9 cellular contexts compared by ENCODE assay signal in genomic region chr12:57489157-57489641, GRCh38. TPM values are rescaled to one million over a fixed set of nuclear protein-coding genes. Genes with fewer than 3 reads are reported as not detected.
A peak's percentile ranks its signal among the peaks of the same experiment; 100 is the strongest.
DNase-seq lines count a peak whose midpoint lies in the region; ATAC-seq and TF ChIP-seq lines count a peak whose summit lies in the region.
"Had no signal": no experiment of that assay in that cellular context is flagged by ENCODE, and none has a peak within 500 bp of the region (broad histone marks: within the 10 kb centered on the region; RNA-seq: fewer than 3 reads in every experiment).

No MANE protein-coding gene starts in this region.

- H3K27me3 ChIP-seq in left ventricle myocardium inferior (ENCODE audit: low read depth) (no peaks in the 10 kb centered on the region), adipocyte (replicated peaks; ENCODE audit: control insufficient read depth, insufficient read depth, low read length) (no peaks in the 10 kb centered on the region)

- no peak for TF ChIP-seq CTCF in left ventricle myocardium inferior (IDR thresholded peaks at IDR 0.05; ENCODE audit: borderline replicate concordance)

- H3K9me3 ChIP-seq in left ventricle myocardium inferior (replicated peaks) (no peaks in the 10 kb centered on the region), adipocyte (ENCODE audit: control insufficient read depth, low read length) (no peaks in the 10 kb centered on the region)

- H3K36me3 ChIP-seq in left ventricle myocardium inferior = peaks cover 46% of the 10 kb centered on the region
- peaks cover 43% of the 10 kb centered on the region for H3K36me3 ChIP-seq in adipocyte (ENCODE audit: control insufficient read depth, insufficient read depth, low read length, severe bottlenecking)

- no peak overlapping the region for H3K27ac ChIP-seq in left ventricle myocardium inferior (replicated peaks)

- no peak for DNase-seq in left ventricle myocardium inferior
- DNase-seq in Right ventricle myocardium superior = no peak
- no peak for DNase-seq in adipocyte (ENCODE audit: low read depth)
- DNase-seq in kidney tubule cell (ENCODE audit: low spot score) = peak; percentile 72
- DNase-seq in activated CD4-positive, CD25-positive, alpha-beta regulatory T cell (lab: John Stamatoyannopoulos, UW) = no peak
- no peak for DNase-seq in HuH-7.5 (ENCODE audit: low spot score)
- DNase-seq: GF-D8 had no signal

- intact Hi-C loops in left ventricle myocardium inferior (cut with micrococcal nuclease) (no loop called here), Right ventricle myocardium superior (cut with DNase I) (no loop called here)

- H3K4me3 ChIP-seq in left ventricle myocardium inferior = peak overlapping the region; percentile 98
- H3K4me3 ChIP-seq in adipocyte (ENCODE audit: low read length) = peak overlapping the region; percentile 90

- H3K4me1 ChIP-seq in left ventricle myocardium inferior (peaks cover 25% of the 10 kb centered on the region), adipocyte (ENCODE audit: control insufficient read depth, insufficient read depth, low read length) (peaks cover 9% of the 10 kb centered on the region)

- peak overlapping the region; percentile 91 for H3K9ac ChIP-seq in adipocyte (ENCODE audit: low read length)

- ATAC-seq in Right ventricle myocardium superior (ENCODE audit: poor library complexity) (no peak), GM18868 (IDR thresholded peaks at IDR 0.05; ENCODE audit: unreplicated experiment) (no peak), GM19023 (IDR thresholded peaks at IDR 0.05; ENCODE audit: unreplicated experiment) (no peak)

RNA-seq across cellular contexts. Expression of gene MARS1, which starts 1.3 kb away (rescaled TPM):
- 73.1 TPM for total RNA-seq in left ventricle myocardium inferior
- total RNA-seq in Right ventricle myocardium superior = 63.5 TPM

RNA-seq across cellular contexts. Expression of gene ARHGAP9, which starts 9.5 kb away (rescaled TPM):
- total RNA-seq in left ventricle myocardium inferior = 4.2 TPM
- 4.1 TPM for total RNA-seq in Right ventricle myocardium superior

RNA-seq across cellular contexts. Expression of gene GLI1, which starts 29.6 kb away (rescaled TPM):
- total RNA-seq in left ventricle myocardium inferior (0.93 TPM), Right ventricle myocardium superior (0.56 TPM)

RNA-seq across cellular contexts. Expression of gene DDIT3, which starts 31.1 kb away (rescaled TPM):
- total RNA-seq in left ventricle myocardium inferior (20.4 TPM), Right ventricle myocardium superior (16.4 TPM)

RNA-seq across cellular contexts. Expression of gene MBD6, which starts 33.4 kb away (rescaled TPM):
- total RNA-seq in left ventricle myocardium inferior (33.1 TPM), Right ventricle myocardium superior (25.4 TPM)
